ENCODE assay signal across 8 cellular contexts in the genomic region with DNA sequence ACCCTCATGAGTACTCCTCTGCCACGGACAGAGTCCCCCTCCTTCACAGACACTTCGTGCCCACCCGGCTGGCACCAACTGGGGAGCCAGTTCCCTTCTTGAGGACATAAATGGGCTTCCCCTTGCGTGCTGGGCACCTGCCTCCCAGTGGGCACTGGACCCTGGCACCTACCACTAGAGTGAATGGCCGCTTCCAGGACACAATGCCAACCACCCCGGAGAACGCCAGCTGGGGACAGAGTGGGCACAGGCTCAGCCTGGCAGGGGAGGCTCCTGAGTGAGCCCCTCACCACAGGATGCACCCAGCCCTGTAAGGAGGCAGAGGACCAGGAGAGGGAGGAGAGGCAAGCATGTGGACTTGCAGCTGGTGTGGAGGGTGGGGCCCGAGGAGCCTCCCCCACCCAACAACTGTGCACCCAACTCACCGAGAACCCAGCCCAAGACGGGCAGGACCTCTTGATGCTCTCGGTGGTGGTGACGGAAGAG. TPM values are rescaled to one million over a fixed set of nuclear protein-coding genes. Genes with fewer than 3 reads are reported as not detected.
A peak's percentile ranks its signal among the peaks of the same experiment; 100 is the strongest.
DNase-seq lines count a peak whose midpoint lies in the region; ATAC-seq and TF ChIP-seq lines count a peak whose summit lies in the region.

No MANE protein-coding gene starts in this region.

- CTCF ChIA-PET in RWPE1 (lab: Yijun Ruan, JAX), result interaction anchor here (0.5 to 0.8 kb wide), 3 partner anchors 69 to 575 kb away, joined by 3 to 4 read pairs (median 3); no protein-coding TSS in a partner anchor

- POLR2A ChIA-PET in RWPE1 (lab: Yijun Ruan, JAX; ENCODE audit: low non-redundant PET), result no interaction called here

- ATAC-seq in esophagus mucosa (peak; percentile 5), GM18870 (IDR thresholded peaks at IDR 0.05; ENCODE audit: unreplicated experiment) (no peak)

- peak overlapping the region; percentile 92 for H3K27ac ChIP-seq in RWPE1

- peaks cover 21% of the 10 kb centered on the region for H3K4me1 Mint-ChIP-seq in progenitor cell of endocrine pancreas (ENCODE audit: low read depth)

- peak overlapping the region; percentile 81 for H3K4me3 Mint-ChIP-seq in progenitor cell of endocrine pancreas (ENCODE audit: low read depth)

- H3K36me3 Mint-ChIP-seq in progenitor cell of endocrine pancreas (ENCODE audit: insufficient read depth), result peaks cover 11% of the 10 kb centered on the region

- H3K27ac Mint-ChIP-seq in progenitor cell of endocrine pancreas, result peak overlapping the region; percentile 53

- H3K9me3 Mint-ChIP-seq in progenitor cell of endocrine pancreas (ENCODE audit: low read depth), result no peaks in the 10 kb centered on the region

- DNase-seq in EL (peak; percentile 21), RWPE1 (ENCODE audit: low spot score) (no peak), progenitor cell of endocrine pancreas (ENCODE audit: low spot score, unreplicated experiment) (no peak), KG1 (lab: John Stamatoyannopoulos, UW) (no peak), DMS79 (lab: John Stamatoyannopoulos, UW) (no peak), H4 (ENCODE audit: low spot score) (no peak)

- TF ChIP-seq CTCF in RWPE1 (conservative IDR thresholded peaks at IDR 0.05; ENCODE audit: low read depth) (no peak), progenitor cell of endocrine pancreas (IDR thresholded peaks at IDR 0.05; ENCODE audit: unreplicated experiment) (no peak)

- H3K27me3 Mint-ChIP-seq in progenitor cell of endocrine pancreas, result no peaks in the 10 kb centered on the region

RNA-seq across cellular contexts. Expression of a gene that starts 1.0 kb away (rescaled TPM):
- 24.9 TPM for total RNA-seq in esophagus mucosa
- 58.4 and 59.0 TPM in 2 replicates for total RNA-seq in progenitor cell of endocrine pancreas
- total RNA-seq in H4 (2014; rRNA removed; shearing (Covaris generic)), result 5.7 and 11.0 TPM in 2 replicates

RNA-seq across cellular contexts. Expression of a gene that starts 7.9 kb away (rescaled TPM):
- total RNA-seq in esophagus mucosa, result 43.3 TPM
- 53.1 and 57.1 TPM in 2 replicates for total RNA-seq in progenitor cell of endocrine pancreas
- 72.7 and 133 TPM in 2 replicates for total RNA-seq in H4 (2014; rRNA removed; shearing (Covaris generic))

RNA-seq across cellular contexts. Expression of a gene that starts 19.0 kb away (rescaled TPM):
- total RNA-seq in esophagus mucosa (16.9 TPM), progenitor cell of endocrine pancreas (102 and 106 TPM in 2 replicates)
- 13.7 and 14.6 TPM in 2 replicates for total RNA-seq in H4 (2014; rRNA removed; shearing (Covaris generic))

RNA-seq across cellular contexts. Expression of a gene that starts 23.0 kb away (rescaled TPM):
- total RNA-seq in esophagus mucosa, result 1.7 TPM
- total RNA-seq in progenitor cell of endocrine pancreas, result 13.6 and 15.6 TPM in 2 replicates
- total RNA-seq in H4 (2014; rRNA removed; shearing (Covaris generic)), result 0.52 TPM in 1 of 2 replicates, not detected in the other

RNA-seq across cellular contexts. Expression of a gene that starts 45.8 kb away (rescaled TPM):
- total RNA-seq in esophagus mucosa (36.5 TPM), progenitor cell of endocrine pancreas (38.1 and 38.7 TPM in 2 replicates)
- 79.5 and 82.1 TPM in 2 replicates for total RNA-seq in H4 (2014; rRNA removed; shearing (Covaris generic))
